ENCODE assay signal across 9 cellular contexts in genomic region chr6:4281341-4282293, GRCh38.
DNase-seq lines count a peak whose midpoint lies in the region; ATAC-seq and FAIRE-seq lines count a peak whose summit lies in the region.
"Had no signal": no experiment of that assay in that cellular context is flagged by ENCODE, and none has a peak within 500 bp of the region (broad histone marks: within the 10 kb centered on the region; RNA-seq: fewer than 3 reads in every experiment).

No MANE protein-coding gene starts in this region.

- peak; percentile 33 for DNase-seq in NCI-H82 (lab: John Stamatoyannopoulos, UW)
- DNase-seq in NCI-H82 treated with DMSO at 0.1 percent for 48 hours (lab: John Stamatoyannopoulos, UW; ENCODE audit: unreplicated experiment), result no peak
- peak; percentile 84 for DNase-seq in NCI-H2029 treated with DMSO at 0.1 percent for 48 hours (lab: John Stamatoyannopoulos, UW)
- peak; percentile 33 for DNase-seq in activated naive CD8-positive, alpha-beta T cell treated with anti-CD3 and anti-CD28 coated beads, Interleukin-2, amount 50 U/mL, for 24 hours
- peak; percentile 27 to 71 (median 65) for DNase-seq in right cardiac atrium
- DNase-seq in putamen (ENCODE audit: low spot score), result peak; percentile 55
- DNase-seq in RCC 7860 (ENCODE audit: low spot score), result no peak

- FAIRE-seq in RCC 7860 (lab: Jason Lieb, UNC), result no peak
- FAIRE-seq: A204.1 had no signal

- intact Hi-C loops in right cardiac atrium (cut with DNase I), result no loop called here

- H3K27ac Mint-ChIP-seq in activated naive CD8-positive, alpha-beta T cell treated with anti-CD3 and anti-CD28 coated beads, Interleukin-2, amount 50 U/mL, for 24 hours, result no peak overlapping the region

- no peaks in the 10 kb centered on the region for H3K9me3 ChIP-seq in right cardiac atrium (ENCODE audit: control insufficient read depth, low read length)

- WGBS in right cardiac atrium, result 27% methylated on average over 46 of the region's 46 CpGs

- peaks cover 7% of the 10 kb centered on the region for H3K4me1 Mint-ChIP-seq in activated naive CD8-positive, alpha-beta T cell treated with anti-CD3 and anti-CD28 coated beads, Interleukin-2, amount 50 U/mL, for 24 hours

- H3K36me3 Mint-ChIP-seq in activated naive CD8-positive, alpha-beta T cell treated with anti-CD3 and anti-CD28 coated beads, Interleukin-2, amount 50 U/mL, for 24 hours (ENCODE audit: low read depth), result no peaks in the 10 kb centered on the region

- peak overlapping the region; percentile 66 for H3K4me3 Mint-ChIP-seq in activated naive CD8-positive, alpha-beta T cell treated with anti-CD3 and anti-CD28 coated beads, Interleukin-2, amount 50 U/mL, for 24 hours

- H3K27me3 ChIP-seq in right cardiac atrium (ENCODE audit: control insufficient read depth, insufficient read depth), result no peaks in the 10 kb centered on the region

- H3K27me3 Mint-ChIP-seq in activated naive CD8-positive, alpha-beta T cell treated with anti-CD3 and anti-CD28 coated beads, Interleukin-2, amount 50 U/mL, for 24 hours, result peaks cover 36% of the 10 kb centered on the region

- no peaks in the 10 kb centered on the region for H3K4me1 ChIP-seq in right cardiac atrium (ENCODE audit: control insufficient read depth, insufficient read depth, low read length)

- no peak overlapping the region for H3K27ac ChIP-seq in right cardiac atrium (ENCODE audit: low read length)

- H3K9me3 Mint-ChIP-seq in activated naive CD8-positive, alpha-beta T cell treated with anti-CD3 and anti-CD28 coated beads, Interleukin-2, amount 50 U/mL, for 24 hours, result no peaks in the 10 kb centered on the region

- peak overlapping the region; percentile 4 for H3K4me3 ChIP-seq in right cardiac atrium (ENCODE audit: low read length)

- ATAC-seq in HG02763 (IDR thresholded peaks at IDR 0.05; ENCODE audit: unreplicated experiment) (peak; percentile 79), right cardiac atrium (peak; percentile 76 to 81)
- peak; percentile 70 for ATAC-seq in activated naive CD8-positive, alpha-beta T cell treated with anti-CD3 and anti-CD28 coated beads, Interleukin-2, amount 50 U/mL, for 24 hours

Comparison
In these comparisons a context has a peak if more than half of its experiments do, and no peak if none do; other contexts are left out.
1. DNase-seq: peak in NCI-H82 (single experiment), NCI-H2029 treated with DMSO at 0.1 percent for 48 hours (single experiment), activated naive CD8-positive, alpha-beta T cell treated with anti-CD3 and anti-CD28 coated beads, Interleukin-2, amount 50 U/mL, for 24 hours (single experiment), right cardiac atrium (3 of 3) and putamen (single experiment); none in NCI-H82 treated with DMSO at 0.1 percent for 48 hours (single experiment) and RCC 7860 (single experiment).
2. Peak in every context shown above with its lines, with median percentiles within 50 percentile points of each other: ATAC-seq.